ENCODE assay signal across 2 cellular contexts in genomic region chr2:73926493-73927327, GRCh38.
TF ChIP-seq lines count a peak whose summit lies in the region.

DGUOK (plus strand) TSS chr2:73926880; CDS start chr2:73926911, 31 bp downstream.

TF ChIP-seq in IMR-90, 13 proteins besides CTCF, POLR2A, EP300 and RAD21 (continued from another document):
- no peak for TF ChIP-seq SMC3 (IDR thresholded peaks at IDR 0.05; ENCODE audit: low read depth, low read length)
- TF ChIP-seq MAFK (IDR thresholded peaks at IDR 0.05; ENCODE audit: low read depth, low read length), result peak; percentile 76
- no peak for TF ChIP-seq FOS (IDR thresholded peaks at IDR 0.05; ENCODE audit: low read depth, low read length)
- TF ChIP-seq BHLHE40 (IDR thresholded peaks at IDR 0.05; ENCODE audit: low read depth, low read length), result peak; percentile 28; the same call in 1 of the 2 replicates
- TF ChIP-seq USF2 (IDR thresholded peaks at IDR 0.05; ENCODE audit: low read depth, low read length), result peak; percentile 27; the same call in 1 of the 2 replicates

TF ChIP-seq in endothelial cell of umbilical vein, 7 proteins besides CTCF, POLR2A, EP300 and RAD21 (continued from another document):
- no peak for TF ChIP-seq JUN (IDR thresholded peaks at IDR 0.05; ENCODE audit: borderline replicate concordance, insufficient read depth, insufficient read length, low read depth)
- TF ChIP-seq MYC (IDR thresholded peaks at IDR 0.05; ENCODE audit: low read depth, low read length), result peak; percentile 66
